26 cellular contexts compared by ENCODE assay signal in the genomic region with DNA sequence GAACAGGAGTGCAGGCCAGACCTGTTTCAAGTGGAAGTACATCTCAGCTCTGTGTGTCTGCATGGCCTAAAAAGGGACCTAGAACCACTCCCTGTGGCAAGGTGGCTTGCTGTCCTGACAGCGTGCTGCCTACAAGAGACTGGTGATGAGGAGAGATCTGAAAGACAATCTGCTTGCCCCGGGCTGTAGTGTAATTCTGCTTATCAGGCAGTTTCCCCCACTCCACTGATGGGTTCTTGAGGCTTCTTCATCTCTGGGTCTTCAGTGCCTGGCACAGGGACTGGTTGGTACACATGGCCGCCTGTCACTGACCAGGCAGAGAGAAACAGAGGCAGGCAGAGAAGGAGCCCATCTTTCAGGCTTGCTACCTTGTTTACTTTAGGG. TPM values are rescaled to one million over a fixed set of nuclear protein-coding genes. Genes with fewer than 3 reads are reported as not detected.
A peak's percentile ranks its signal among the peaks of the same experiment; 100 is the strongest.
DNase-seq lines count a peak whose midpoint lies in the region; ATAC-seq, FAIRE-seq and TF ChIP-seq lines count a peak whose summit lies in the region.
"Had no signal": no experiment of that assay in that cellular context is flagged by ENCODE, and none has a peak within 500 bp of the region (broad histone marks: within the 10 kb centered on the region; RNA-seq: fewer than 3 reads in every experiment).

No MANE protein-coding gene starts in this region.

- H3K9me3 ChIP-seq in A549 = no peaks in the 10 kb centered on the region
- no peaks in the 10 kb centered on the region for H3K9me3 ChIP-seq in endodermal cell (ENCODE audit: control insufficient read depth, low read length)
- H3K9me3 ChIP-seq in naive thymus-derived CD4-positive, alpha-beta T cell (ENCODE audit: control insufficient read depth in 2 of 3, low read length in 3 of 3) = no peaks in the 10 kb centered on the region
- H3K9me3 ChIP-seq: spleen, uterus had no signal

- POLR2A ChIA-PET in A549 (lab: Yijun Ruan, JAX) = no interaction called here
- POLR2A ChIA-PET in naive thymus-derived CD4-positive, alpha-beta T cell (lab: Charles Lee) = no interaction called here
- POLR2A ChIA-PET in activated CD4-positive, alpha-beta memory T cell treated with anti-CD3 and anti-CD28 coated beads, Interleukin-2, amount 10 ng/mL, durations not matched to agents 7 days and 5 days (lab: Charles Lee) = no interaction called here

- no peak overlapping the region for H3K4me2 ChIP-seq in A549
- H3K4me2 ChIP-seq: GM23338 had no signal

- H3K4me3 ChIP-seq in A549 = no peak overlapping the region
- no peak overlapping the region for H3K4me3 ChIP-seq in endodermal cell (ENCODE audit: low read length)
- H3K4me3 ChIP-seq in naive thymus-derived CD4-positive, alpha-beta T cell (ENCODE audit: low read length) = no peak overlapping the region
- H3K4me3 ChIP-seq: GM23338, spleen, uterus had no signal

- ATAC-seq in A549 (no peak), GM21528 (IDR thresholded peaks at IDR 0.05; ENCODE audit: low FRiP score, unreplicated experiment) (no peak)
- no peak for ATAC-seq in naive thymus-derived CD4-positive, alpha-beta T cell
- ATAC-seq: GM23338 had no signal

- CTCF ChIA-PET in A549 (lab: Yijun Ruan, JAX) = interaction anchor here (6.3 kb wide), 1 partner anchor 440 kb away, joined by 96 read pairs; no protein-coding TSS in a partner anchor
- CTCF ChIA-PET in naive thymus-derived CD4-positive, alpha-beta T cell (lab: Charles Lee) = interaction anchor here (0.6 to 1.2 kb wide), 2 partner anchors 238 to 587 kb away, joined by 3 read pairs; no protein-coding TSS in a partner anchor
- CTCF ChIA-PET in activated CD4-positive, alpha-beta memory T cell treated with anti-CD3 and anti-CD28 coated beads, Interleukin-2, amount 10 ng/mL, durations not matched to agents 7 days and 5 days (lab: Charles Lee) = interaction anchor here (1.3 kb wide), 1 partner anchor 439 kb away, joined by 4 read pairs; no protein-coding TSS in a partner anchor

- H3K27me3 Mint-ChIP-seq in endodermal cell (ENCODE audit: insufficient read depth) (no peaks in the 10 kb centered on the region), progenitor cell of endocrine pancreas (no peaks in the 10 kb centered on the region)
- no peaks in the 10 kb centered on the region for H3K27me3 Mint-ChIP-seq in naive thymus-derived CD4-positive, alpha-beta T cell
- no peaks in the 10 kb centered on the region for H3K27me3 Mint-ChIP-seq in activated CD4-positive, alpha-beta memory T cell treated with anti-CD3 and anti-CD28 coated beads, Interleukin-2, amount 10 ng/mL, durations not matched to agents 7 days and 5 days

- H3K4me1 ChIP-seq in A549 (0 out of 3 replicates have a peak, but pooled peaks cover 5% of the 10 kb centered on the region), endodermal cell (ENCODE audit: control insufficient read depth, insufficient read depth, low read length) (peaks cover 17% of the 10 kb centered on the region)
- H3K4me1 ChIP-seq in naive thymus-derived CD4-positive, alpha-beta T cell (ENCODE audit: control insufficient read depth in 2 of 2, insufficient read depth in 2 of 2, low read length in 2 of 2) = peaks cover 0 to 20% of the 10 kb centered on the region in 2 donors
- H3K4me1 ChIP-seq: uterus had no signal

- TF ChIP-seq EP300 in A549 (IDR thresholded peaks at IDR 0.05) = no peak

- in situ Hi-C loops in G401 (cut with HindIII; ENCODE audit: low sequenced_read_pairs) = no loop called here

- peaks cover 42% of the 10 kb centered on the region for H3K4me1 Mint-ChIP-seq in endodermal cell
- H3K4me1 Mint-ChIP-seq in naive thymus-derived CD4-positive, alpha-beta T cell = peaks cover 8 to 55% (median 39%) of the 10 kb centered on the region in 7 donors
- H3K4me1 Mint-ChIP-seq in progenitor cell of endocrine pancreas (ENCODE audit: low read depth) = peaks cover 26% of the 10 kb centered on the region
- peaks cover 21% of the 10 kb centered on the region for H3K4me1 Mint-ChIP-seq in activated CD4-positive, alpha-beta memory T cell treated with anti-CD3 and anti-CD28 coated beads, Interleukin-2, amount 10 ng/mL, durations not matched to agents 7 days and 5 days

- H3K4me3 Mint-ChIP-seq in endodermal cell (no peak overlapping the region), progenitor cell of endocrine pancreas (ENCODE audit: low read depth) (no peak overlapping the region)
- H3K4me3 Mint-ChIP-seq in naive thymus-derived CD4-positive, alpha-beta T cell = no peak overlapping the region
- H3K4me3 Mint-ChIP-seq in activated CD4-positive, alpha-beta memory T cell treated with anti-CD3 and anti-CD28 coated beads, Interleukin-2, amount 10 ng/mL, durations not matched to agents 7 days and 5 days = no peak overlapping the region
- H3K4me3 Mint-ChIP-seq: GM23338 had no signal

- peaks cover 92% of the 10 kb centered on the region for H3K36me3 ChIP-seq in endodermal cell (ENCODE audit: control insufficient read depth, insufficient read depth, low read length)
- peaks cover 1 to 62% (median 9%) of the 10 kb centered on the region in 3 experiments for H3K36me3 ChIP-seq in naive thymus-derived CD4-positive, alpha-beta T cell (ENCODE audit: control insufficient read depth in 2 of 3, insufficient read depth in 3 of 3, low read length in 3 of 3)
- H3K36me3 ChIP-seq: uterus had no signal

- no peaks in the 10 kb centered on the region for H3K27me3 ChIP-seq in endodermal cell (ENCODE audit: control insufficient read depth, insufficient read depth, low read length, poor library complexity, severe bottlenecking)
- H3K27me3 ChIP-seq in naive thymus-derived CD4-positive, alpha-beta T cell (ENCODE audit: control insufficient read depth in 2 of 2, insufficient read depth in 2 of 2, low read length in 2 of 2) = no peaks in the 10 kb centered on the region
- H3K27me3 ChIP-seq: spleen, uterus had no signal

- H3K9me3 Mint-ChIP-seq in endodermal cell (no peaks in the 10 kb centered on the region), progenitor cell of endocrine pancreas (ENCODE audit: low read depth) (no peaks in the 10 kb centered on the region)
- H3K9me3 Mint-ChIP-seq in naive thymus-derived CD4-positive, alpha-beta T cell = no peaks in the 10 kb centered on the region
- H3K9me3 Mint-ChIP-seq in activated CD4-positive, alpha-beta memory T cell treated with anti-CD3 and anti-CD28 coated beads, Interleukin-2, amount 10 ng/mL, durations not matched to agents 7 days and 5 days = no peaks in the 10 kb centered on the region
- H3K9me3 Mint-ChIP-seq: GM23338 had no signal

- intact Hi-C loops in naive thymus-derived CD4-positive, alpha-beta T cell (cut with micrococcal nuclease) = loop anchor here in 1 of 2 donors (5.0 kb wide), 1 partner anchor 236 kb away; no protein-coding TSS in a partner anchor

- no peak for TF ChIP-seq RAD21 in A549 (conservative IDR thresholded peaks at IDR 0.05 in 1 of 2, IDR thresholded peaks at IDR 0.05 in 1 of 2)

- WGBS in A549 (ENCODE audit: missing lambda C conversion rate) = 88% methylated on average over 3 of the region's 3 CpGs
- 93 to 95% methylated on average over 3 of the region's 3 CpGs for WGBS in endodermal cell (ENCODE audit: insufficient coverage in 1 of 2, insufficient read length in 1 of 2), 2 experiments

- H3K36me3 Mint-ChIP-seq in endodermal cell (ENCODE audit: low read depth) = peaks cover 84% of the 10 kb centered on the region
- peaks cover 8 to 64% (median 30%) of the 10 kb centered on the region in 5 donors for H3K36me3 Mint-ChIP-seq in naive thymus-derived CD4-positive, alpha-beta T cell
- no peaks in the 10 kb centered on the region for H3K36me3 Mint-ChIP-seq in progenitor cell of endocrine pancreas (ENCODE audit: insufficient read depth)
- peaks cover 49% of the 10 kb centered on the region for H3K36me3 Mint-ChIP-seq in activated CD4-positive, alpha-beta memory T cell treated with anti-CD3 and anti-CD28 coated beads, Interleukin-2, amount 10 ng/mL, durations not matched to agents 7 days and 5 days (ENCODE audit: low read depth)

- no peak overlapping the region for H3K9ac ChIP-seq in endodermal cell (ENCODE audit: extremely low read depth, low read length, poor library complexity, severe bottlenecking)

- DNase-seq in A549 (ENCODE audit: low read depth in 1 of 2, low spot score in 1 of 2) (no peak), G401 (ENCODE audit: low spot score) (peak; percentile 65), endodermal cell (no peak), NCI-H345 treated with DMSO at 0.1 percent for 48 hours (lab: John Stamatoyannopoulos, UW; ENCODE audit: unreplicated experiment) (no peak), progenitor cell of endocrine pancreas (ENCODE audit: low spot score, unreplicated experiment) (no peak)
- no peak for DNase-seq in naive thymus-derived CD4-positive, alpha-beta T cell
- DNase-seq in activated CD4-positive, alpha-beta memory T cell treated with anti-CD3 and anti-CD28 coated beads, Interleukin-2, amount 10 ng/mL, durations not matched to agents 7 days and 5 days = no peak
- DNase-seq: activated CD4-positive, CD25-positive, alpha-beta regulatory T cell treated with anti-CD3 and anti-CD28 coated beads, Interleukin-2, amount 50 U/mL, for 72 hours; activated effector memory CD4-positive, alpha-beta T cell treated with anti-CD3 and anti-CD28 coated beads, Interleukin-2, amount 50 U/mL, for 16 hours; activated T-cell treated with anti-CD3 and anti-CD28 coated beads for 4 hours; effector CD4-positive, alpha-beta T cell; erythroblast; Kasumi-1; mesendoderm; MV-4-11; NCI-H1436 treated with DMSO at 0.1 percent for 48 hours; NCI-H2107; NCI-H446 treated with DMSO at 0.1 percent for 48 hours; occipital lobe; spleen; uterus had no signal

- H3K27ac Mint-ChIP-seq in endodermal cell (peak overlapping the region; percentile 22), progenitor cell of endocrine pancreas (no peak overlapping the region)
- H3K27ac Mint-ChIP-seq in naive thymus-derived CD4-positive, alpha-beta T cell = peak overlapping the region in 6 of 9 donors; percentile 13 to 99 (median 62)
- H3K27ac Mint-ChIP-seq in activated CD4-positive, alpha-beta memory T cell treated with anti-CD3 and anti-CD28 coated beads, Interleukin-2, amount 10 ng/mL, durations not matched to agents 7 days and 5 days = no peak overlapping the region
- H3K27ac Mint-ChIP-seq: GM23338 had no signal

- no peak for TF ChIP-seq POLR2A in A549 (IDR thresholded peaks at IDR 0.05; ENCODE audit: low read length)

- TF ChIP-seq CTCF in A549 (IDR thresholded peaks at IDR 0.05) (no peak), endodermal cell (conservative IDR thresholded peaks at IDR 0.05) (no peak), progenitor cell of endocrine pancreas (IDR thresholded peaks at IDR 0.05; ENCODE audit: unreplicated experiment) (no peak)

- H3K27ac ChIP-seq in A549 = no peak overlapping the region
- H3K27ac ChIP-seq in endodermal cell (ENCODE audit: low read depth, low read length) = no peak overlapping the region
- no peak overlapping the region for H3K27ac ChIP-seq in naive thymus-derived CD4-positive, alpha-beta T cell (ENCODE audit: low read depth, low read length)
- H3K27ac ChIP-seq: C4-2B, uterus had no signal

- no peak for FAIRE-seq in A549 (lab: Jason Lieb, UNC)
- FAIRE-seq: GM12892, TTC549 had no signal

RNA-seq across cellular contexts. Expression of a gene that starts 57.6 kb away (rescaled TPM):
- polyA plus RNA-seq in A549 (2011; rRNA removed) (5.4 and 7.9 TPM in 2 replicates), A549 (2017; fragmentation: RNase III; extraction: RNeasy Plus Mini Kit Qiagen cat#74134 plus additional on column Dnase treatment) (5.6 to 6.6 TPM (median 5.9 TPM) in 3 replicates)
- polyA plus RNA-seq in A549 (2012; cell fraction: cytosol; rRNA removed) = 2.7 and 3.8 TPM in 2 replicates
- 4.4 and 5.4 TPM in 2 replicates for polyA plus RNA-seq in A549 (2012; cell fraction: nucleus; rRNA removed)
- 8.3 and 13.1 TPM in 2 replicates for polyA minus RNA-seq in A549 (2011; rRNA and poly(A)+ RNA removed)
- total RNA-seq in G401 (2014; rRNA removed; shearing (Covaris generic)) = 3.1 and 3.8 TPM in 2 replicates
- total RNA-seq in endodermal cell (10 to 100 TPM; 25.5 to 27.0 TPM), progenitor cell of endocrine pancreas (4.1 and 7.2 TPM in 2 replicates)
- 30.3 TPM for polyA plus RNA-seq in endodermal cell (2013, experiment 1 of 2)
- 35.4 TPM for polyA plus RNA-seq in endodermal cell (2013, experiment 2 of 2)
- 10 to 100 TPM; 16.9 to 45.4 (median 20.0) TPM for total RNA-seq in naive thymus-derived CD4-positive, alpha-beta T cell
- polyA plus RNA-seq in naive thymus-derived CD4-positive, alpha-beta T cell = 1 to 10 TPM; 2.1 to 5.4 TPM
- total RNA-seq in activated CD4-positive, alpha-beta memory T cell treated with anti-CD3 and anti-CD28 coated beads, Interleukin-2, amount 10 ng/mL, durations not matched to agents 7 days and 5 days = 10 to 100 TPM; 26.7 to 27.7 TPM

Comparison
In these comparisons a context has a peak if more than half of its experiments do, and no peak if none do; other contexts are left out.
1. H3K27ac Mint-ChIP-seq: peak in endodermal cell (single experiment) and naive thymus-derived CD4-positive, alpha-beta T cell (6 of 9); none in progenitor cell of endocrine pancreas (single experiment) and activated CD4-positive, alpha-beta memory T cell treated with anti-CD3 and anti-CD28 coated beads, Interleukin-2, amount 10 ng/mL, durations not matched to agents 7 days and 5 days (single experiment).